In genomic region chr7:142030846-142031245, GRCh38 we compare ENCODE assay signal across 1 cellular context.
TF ChIP-seq lines count a peak whose summit lies in the region.

No MANE protein-coding gene starts in this region.

TF ChIP-seq in H1, 55 proteins besides CTCF, POLR2A, EP300 and RAD21 (continued from another document):
- TF ChIP-seq ATF2 (IDR thresholded peaks at IDR 0.05; ENCODE audit: low read length): no peak
- TF ChIP-seq SP4 (IDR thresholded peaks at IDR 0.05; ENCODE audit: low read length): no peak
- TF ChIP-seq RFX5 (IDR thresholded peaks at IDR 0.05; ENCODE audit: borderline replicate concordance, low read depth, low read length): no peak
- TF ChIP-seq EZH2 (IDR thresholded peaks at IDR 0.05; ENCODE audit: low read depth, low read length, severe bottlenecking): no peak
- no peak for TF ChIP-seq TEAD4 (IDR thresholded peaks at IDR 0.05; ENCODE audit: low read depth, low read length)
- TF ChIP-seq RXRA (IDR thresholded peaks at IDR 0.05; ENCODE audit: insufficient read depth, low read depth, low read length): no peak
- no peak for TF ChIP-seq FOSL1 (IDR thresholded peaks at IDR 0.05; ENCODE audit: insufficient read depth, low read depth, low read length)
- no peak for TF ChIP-seq SIN3A (conservative IDR thresholded peaks at IDR 0.05 in 1 of 2, IDR thresholded peaks at IDR 0.05 in 1 of 2; ENCODE audit: low read depth in 1 of 2, low read length in 2 of 2)
- no peak for TF ChIP-seq CBX8 (IDR thresholded peaks at IDR 0.05; ENCODE audit: borderline replicate concordance, low read depth, low read length)
- no peak for TF ChIP-seq TCF12 (IDR thresholded peaks at IDR 0.05; ENCODE audit: low read depth, low read length)
